5 cellular contexts compared by ENCODE assay signal in genomic region chr22:39707351-39707750, GRCh38.
"Had no signal": no experiment of that assay in that cellular context is flagged by ENCODE, and none has a peak within 500 bp of the region (broad histone marks: within the 10 kb centered on the region; RNA-seq: fewer than 3 reads in every experiment).

No MANE protein-coding gene starts in this region.

- H2AFZ ChIP-seq: GM23248 had no signal

- ATAC-seq: K562 had no signal

- H3K27ac Mint-ChIP-seq: H9 had no signal

- DNase-seq: H9, HCEC 1CT, IMR-90 had no signal

- H3K4me3 Mint-ChIP-seq: H9 had no signal

- H3K27ac ChIP-seq: GM23248 had no signal

- H3K9me3 Mint-ChIP-seq: H9 had no signal

- H3K4me3 ChIP-seq: GM23248, K562 had no signal
